In the genomic region with DNA sequence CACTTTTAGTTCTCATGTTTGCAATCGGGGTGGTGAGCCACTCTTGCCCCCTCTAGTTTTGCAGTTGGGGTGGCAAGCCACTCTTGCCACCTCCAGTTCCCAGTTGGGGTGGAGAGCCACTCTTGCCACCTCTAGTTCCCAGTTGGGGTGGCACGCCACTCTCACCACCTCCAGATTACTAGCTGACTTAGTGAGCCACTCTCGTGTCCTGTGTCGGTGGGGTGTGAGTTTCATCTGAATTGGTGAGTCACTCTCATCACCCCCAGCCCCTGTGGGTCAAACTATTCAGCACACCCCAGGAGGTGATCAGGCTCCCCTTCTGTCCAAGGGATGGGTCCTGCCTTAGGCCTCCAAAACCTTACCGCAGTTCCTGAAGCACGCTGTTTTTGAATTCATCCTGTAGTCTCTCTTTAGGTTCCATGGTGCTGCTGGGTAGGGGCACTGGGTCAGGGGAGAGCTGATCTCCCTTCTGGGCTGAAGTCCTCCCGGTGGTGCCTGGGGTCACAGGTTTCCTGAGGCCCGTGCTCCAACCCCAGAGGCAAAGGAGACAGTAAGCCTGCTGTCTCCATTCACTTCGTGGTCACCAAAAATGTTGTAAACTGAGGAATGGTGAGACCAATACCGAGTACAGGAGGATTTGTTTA, we compare ENCODE assay signal across 13 cellular contexts.
A peak's percentile ranks its signal among the peaks of the same experiment; 100 is the strongest.
DNase-seq lines count a peak whose midpoint lies in the region; ATAC-seq, FAIRE-seq and TF ChIP-seq lines count a peak whose summit lies in the region.
"Had no signal": no experiment of that assay in that cellular context is flagged by ENCODE, and none has a peak within 500 bp of the region (broad histone marks: within the 10 kb centered on the region; RNA-seq: fewer than 3 reads in every experiment).

No MANE protein-coding gene starts in this region.

- H3K4me3 ChIP-seq in GM23248 (no peak overlapping the region), ascending aorta (peak overlapping the region in 1 of 2 donors; percentile 68), HepG2 (replicated peaks in 1 of 3; ENCODE audit: insufficient read depth in 1 of 3, low read depth in 2 of 3, low read length in 3 of 3) (peak overlapping the region; percentile 54 to 63 (median 61); a peak in 5 of 6 replicates), skeletal muscle satellite cell (ENCODE audit: low read length) (no peak overlapping the region)

- H3K27ac ChIP-seq in GM23248: no peak overlapping the region
- peak overlapping the region; percentile 82 to 85 for H3K27ac ChIP-seq in ascending aorta
- no peak overlapping the region for H3K27ac ChIP-seq in HepG2 (ENCODE audit: extremely low read length, insufficient read depth, low read length)

- no peaks in the 10 kb centered on the region for H3K9me2 ChIP-seq in GM23248 (ENCODE audit: insufficient read depth)

- H3K4me1 ChIP-seq in GM23248 (ENCODE audit: insufficient read depth): 0 out of 2 replicates have a peak, but pooled peaks cover 6% of the 10 kb centered on the region
- peaks cover 0 to 19% of the 10 kb centered on the region in 2 donors for H3K4me1 ChIP-seq in ascending aorta
- peaks cover 32% of the 10 kb centered on the region for H3K4me1 ChIP-seq in HepG2 (ENCODE audit: insufficient read depth, low read length)
- peaks cover 19% of the 10 kb centered on the region for H3K4me1 ChIP-seq in skeletal muscle satellite cell (ENCODE audit: control insufficient read depth, insufficient read depth, low read length)

- FAIRE-seq in HepG2 (lab: Jason Lieb, UNC): no peak

- H3K4me2 ChIP-seq in GM23248 (ENCODE audit: unreplicated experiment) (no peak overlapping the region), HepG2 (ENCODE audit: low read depth, low read length) (peak overlapping the region; percentile 68), skeletal muscle satellite cell (ENCODE audit: low read length) (peak overlapping the region; percentile 86)

- no peaks in the 10 kb centered on the region for H3K79me2 ChIP-seq in GM23248 (ENCODE audit: insufficient read depth)
- H3K79me2 ChIP-seq in HepG2 (ENCODE audit: insufficient read depth, low read length): no peaks in the 10 kb centered on the region

- DNase-seq in GM23248 (peak; percentile 2), ascending aorta (ENCODE audit: low spot score in 2 of 2) (no peak), HepG2 (ENCODE audit: low spot score) (no peak), NCI-H1436 treated with DMSO at 0.1 percent for 48 hours (lab: John Stamatoyannopoulos, UW) (no peak), NCI-H2081 (lab: John Stamatoyannopoulos, UW) (no peak), GM20000 (ENCODE audit: low spot score) (no peak)
- DNase-seq: activated naive CD4-positive, alpha-beta T cell; glutamatergic neuron; naive B cell; NCI-H446; stimulated activated naive CD4-positive, alpha-beta T cell treated with Interleukin-2 at 50 U/mL for 16 hours had no signal

- peak; percentile 51 for ATAC-seq in HepG2
- ATAC-seq in GM21423 (IDR thresholded peaks at IDR 0.05; ENCODE audit: unreplicated experiment): no peak

- intact Hi-C loops in ascending aorta (cut with DNase I) (loop anchor here (10.0 kb wide), 1 partner anchor 222 kb away; the partner anchor contains the start of gene SYNCRIP), HepG2 (cut with micrococcal nuclease; ENCODE audit: unreplicated experiment) (loop anchor here (10.0 kb wide), 2 partner anchors 102 to 192 kb away; no protein-coding TSS in a partner anchor)

- no peak for TF ChIP-seq RAD21 in HepG2 (CRISPR knock-in tag; IDR thresholded peaks at IDR 0.05)

- 68 to 73% methylated on average over 10 of the region's 10 CpGs for whole genome bisulfite sequencing in GM23248 (ENCODE audit: low coverage in 1 of 2, low lambda C conversion rate in 2 of 2, missing lambda C conversion rate in 2 of 2), 2 experiments
- 42% methylated on average over 10 of the region's 10 CpGs for WGBS in HepG2 (ENCODE audit: low lambda C conversion rate)

- in situ Hi-C loops in GM23248 (cut with MboI) (no loop called here), HepG2 (cut with HindIII; ENCODE audit: extremely low pct_ligation_motif_present, low pct_unique_long_range_greater_than_20kb) (no loop called here)

- H3K36me3 ChIP-seq in GM23248 (ENCODE audit: low read depth) (no peaks in the 10 kb centered on the region), ascending aorta (no peaks in the 10 kb centered on the region), HepG2 (replicated peaks in 1 of 2; ENCODE audit: control insufficient read depth in 1 of 2, insufficient read depth in 2 of 2, low read length in 2 of 2) (no peaks in the 10 kb centered on the region), skeletal muscle satellite cell (ENCODE audit: insufficient read depth, low read length) (no peaks in the 10 kb centered on the region)

- H3K27me3 ChIP-seq in GM23248 (replicated peaks; ENCODE audit: insufficient read depth): no peaks in the 10 kb centered on the region
- no peaks in the 10 kb centered on the region for H3K27me3 ChIP-seq in ascending aorta
- H3K27me3 ChIP-seq in HepG2 (ENCODE audit: control insufficient read depth in 1 of 2, insufficient read depth in 2 of 2, low read length in 2 of 2): no peaks in the 10 kb centered on the region
- H3K27me3 ChIP-seq in skeletal muscle satellite cell (ENCODE audit: control insufficient read depth, insufficient read depth, low read length): no peaks in the 10 kb centered on the region

- no peaks in the 10 kb centered on the region for H3K9me3 ChIP-seq in GM23248 (ENCODE audit: low read depth)
- no peaks in the 10 kb centered on the region for H3K9me3 ChIP-seq in ascending aorta
- no peaks in the 10 kb centered on the region for H3K9me3 ChIP-seq in HepG2 (ENCODE audit: low read length)
- H3K9me3 ChIP-seq in skeletal muscle satellite cell (replicated peaks; ENCODE audit: low read length): no peaks in the 10 kb centered on the region

- CTCF ChIA-PET in HepG2 (lab: Yijun Ruan, JAX; ENCODE audit: low intra/inter-chr PET ratio, low total read pairs): no interaction called here

- TF ChIP-seq POLR2A in HepG2 (IDR thresholded peaks at IDR 0.05; ENCODE audit: insufficient read depth in 1 of 2, low read depth in 2 of 2, low read length in 2 of 2): no peak

- TF ChIP-seq CTCF in ascending aorta (IDR thresholded peaks at IDR 0.05): no peak
- TF ChIP-seq CTCF in HepG2 (CRISPR knock-in tag; IDR thresholded peaks at IDR 0.05): no peak
- TF ChIP-seq CTCF in GM20000 (IDR thresholded peaks at IDR 0.05; ENCODE audit: extremely low read depth, missing control alignments): no peak

- POLR2A ChIA-PET in HepG2 (lab: Yijun Ruan, JAX): no interaction called here

- peak overlapping the region; percentile 95 for H2AFZ ChIP-seq in GM23248
- no peak overlapping the region for H2AFZ ChIP-seq in HepG2 (ENCODE audit: low read length)

- no peak for TF ChIP-seq EP300 in HepG2 (IDR thresholded peaks at IDR 0.05; ENCODE audit: low read depth in 2 of 2, low read length in 2 of 2)
- no peak for TF ChIP-seq EP300 in HepG2 (CRISPR knock-in tag; IDR thresholded peaks at IDR 0.05; ENCODE audit: borderline replicate concordance)

- BruUV-seq in HepG2 (replicated peaks; lab: Mats Ljungman, UMichigan): no TSS peak

- H3K9ac ChIP-seq in GM23248 (no peak overlapping the region), HepG2 (ENCODE audit: insufficient read depth, low read depth, low read length) (no peak overlapping the region), skeletal muscle satellite cell (ENCODE audit: low read depth, low read length) (no peak overlapping the region)

- no peaks in the 10 kb centered on the region for H3F3A ChIP-seq in GM23248 (ENCODE audit: insufficient read depth)

- no peaks in the 10 kb centered on the region for H4K20me1 ChIP-seq in GM23248 (ENCODE audit: insufficient read depth)
- H4K20me1 ChIP-seq in HepG2 (ENCODE audit: insufficient read depth, low read length): no peaks in the 10 kb centered on the region

TF ChIP-seq in HepG2, 621 proteins besides CTCF, POLR2A, EP300 and RAD21:
- TF ChIP-seq MBD4 (IDR thresholded peaks at IDR 0.05; ENCODE audit: borderline replicate concordance, low read length): no peak
TF ChIP-seq in HepG2: peak in this region for 0.

Comparison
In these comparisons a context has a peak if more than half of its experiments do, and no peak if none do; other contexts are left out.
1. H3K27ac ChIP-seq: peak in ascending aorta (2 of 2); none in GM23248 (single experiment) and HepG2 (single experiment).
2. H3K4me3 ChIP-seq: peak in HepG2 (3 of 3); none in GM23248 (single experiment) and skeletal muscle satellite cell (single experiment).